In the genomic region with DNA sequence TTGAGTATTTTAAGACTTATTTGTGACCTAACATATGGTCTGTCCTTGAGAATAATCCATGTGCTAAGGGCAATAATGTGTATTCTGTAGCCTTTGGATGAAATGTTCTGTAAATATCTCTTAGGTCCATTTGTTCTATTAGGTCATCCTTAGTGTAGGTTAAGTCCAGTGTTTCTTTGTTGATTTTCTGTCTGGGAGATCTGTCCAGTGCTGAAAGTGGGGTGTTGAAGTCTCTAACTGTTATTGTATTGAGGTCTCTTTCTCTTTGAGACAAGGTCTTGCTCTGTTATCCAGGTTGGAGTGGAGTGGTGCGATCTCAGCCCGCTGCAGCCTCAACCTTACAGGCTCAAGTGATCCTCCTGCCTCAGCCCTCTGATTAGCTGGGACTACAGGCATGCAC, we compare ENCODE assay signal across 18 cellular contexts.
DNase-seq lines count a peak whose midpoint lies in the region; ATAC-seq, FAIRE-seq and TF ChIP-seq lines count a peak whose summit lies in the region.
"Had no signal": no experiment of that assay in that cellular context is flagged by ENCODE, and none has a peak within 500 bp of the region (broad histone marks: within the 10 kb centered on the region; RNA-seq: fewer than 3 reads in every experiment).

No MANE protein-coding gene starts in this region.

- in situ Hi-C loops in GM12878 (cut with MboI): no loop called here

- no peaks in the 10 kb centered on the region for H4K20me1 ChIP-seq in HCT116 (ENCODE audit: insufficient read depth)
- no peaks in the 10 kb centered on the region for H4K20me1 ChIP-seq in GM12878 (ENCODE audit: control insufficient read depth, insufficient read depth)
- H4K20me1 ChIP-seq: BLaER1 had no signal

- no peak for ATAC-seq in HCT116
- ATAC-seq in GM12878: no peak
- ATAC-seq in activated T-helper 17 cell treated with anti-CD3 and anti-CD28 coated beads, Interleukin-2, amount 50 U/mL, for 72 hours (replicated peaks): no peak

- no peak overlapping the region for H3K27ac ChIP-seq in HCT116 (ENCODE audit: low read depth, low read length)
- no peak overlapping the region for H3K27ac ChIP-seq in GM12878 (ENCODE audit: control insufficient read depth, insufficient read depth)
- H3K27ac ChIP-seq: BLaER1, KMS-11 had no signal

- 92% methylated on average over 2 of the region's 2 CpGs for WGBS in GM12878 (ENCODE audit: insufficient coverage, insufficient replicate concordance, low lambda C conversion rate, missing lambda C conversion rate)

- SMC1A ChIA-PET in GM12878 (lab: Charles Lee; ENCODE audit: uncharacterized antibody, unreplicated experiment): no interaction called here

- H2AFZ ChIP-seq in HCT116 (ENCODE audit: low read depth, low read length, poor library complexity, severe bottlenecking) (no peak overlapping the region), GM12878 (ENCODE audit: control insufficient read depth, low read depth, low read length) (no peak overlapping the region)

- CTCF ChIA-PET in HCT116 (lab: Charles Lee): no interaction called here
- CTCF ChIA-PET in GM12878 (lab: Yijun Ruan, JAX): no interaction called here

- DNase-seq in AG10803 (ENCODE audit: low read depth) (peak; percentile 17), HCT116 (ENCODE audit: low read depth, low spot score) (no peak), GM12878 (ENCODE audit: low read depth, low spot score) (no peak), cerebellar cortex (ENCODE audit: low spot score) (no peak), COLO668 (lab: John Stamatoyannopoulos, UW; ENCODE audit: unreplicated experiment) (no peak)
- DNase-seq: Calu3; CD4-positive, alpha-beta memory T cell; DMS79 treated with DMSO at 0.1 percent for 48 hours; GF-D8; HFFc6 had no signal

- H3K9me2 ChIP-seq in HCT116 (ENCODE audit: insufficient read depth): no peaks in the 10 kb centered on the region

- H3K4me1 ChIP-seq in HCT116 (ENCODE audit: control insufficient read depth in 1 of 2, insufficient read depth in 2 of 2, low read length in 2 of 2): no peaks in the 10 kb centered on the region
- no peaks in the 10 kb centered on the region for H3K4me1 ChIP-seq in GM12878 (ENCODE audit: control insufficient read depth, insufficient read depth, low read length)

- peaks cover 14% of the 10 kb centered on the region for H3K9me3 Mint-ChIP-seq in activated T-helper 17 cell treated with anti-CD3 and anti-CD28 coated beads, Interleukin-2, amount 50 U/mL, for 72 hours
- H3K9me3 Mint-ChIP-seq: HFFc6 had no signal

- no peaks in the 10 kb centered on the region for H3K36me3 ChIP-seq in HCT116 (ENCODE audit: control insufficient read depth in 1 of 2, insufficient read depth in 2 of 2, low read length in 2 of 2)
- H3K36me3 ChIP-seq in GM12878 (ENCODE audit: control insufficient read depth in 2 of 2, insufficient read depth in 2 of 2, low read length in 1 of 2): no peaks in the 10 kb centered on the region
- H3K36me3 ChIP-seq: BLaER1, HAP-1 had no signal

- H3K4me1 Mint-ChIP-seq in activated T-helper 17 cell treated with anti-CD3 and anti-CD28 coated beads, Interleukin-2, amount 50 U/mL, for 72 hours: no peaks in the 10 kb centered on the region
- H3K4me1 Mint-ChIP-seq: CD14-positive monocyte; CD4-positive, alpha-beta memory T cell; IgD-negative memory B cell had no signal

- peaks cover 31% of the 10 kb centered on the region for H3K27me3 Mint-ChIP-seq in activated T-helper 17 cell treated with anti-CD3 and anti-CD28 coated beads, Interleukin-2, amount 50 U/mL, for 72 hours

- TF ChIP-seq CTCF in AG10803 (conservative IDR thresholded peaks at IDR 0.05; ENCODE audit: low read length) (no peak), HCT116 (IDR thresholded peaks at IDR 0.05 in 2 of 3, conservative IDR thresholded peaks at IDR 0.05 in 1 of 3; ENCODE audit: borderline replicate concordance in 1 of 3, insufficient read depth in 1 of 3, low read depth in 2 of 3, low read length in 2 of 3) (no peak), GM12878 (IDR thresholded peaks at IDR 0.05 in 2 of 3, conservative IDR thresholded peaks at IDR 0.05 in 1 of 3; ENCODE audit: control insufficient read depth in 2 of 3, extremely low read depth in 1 of 3, insufficient read depth in 1 of 3, low read depth in 3 of 3, low read length in 3 of 3) (no peak)

- no peaks in the 10 kb centered on the region for H3K79me2 ChIP-seq in HCT116 (ENCODE audit: insufficient read depth, low read length)
- no peaks in the 10 kb centered on the region for H3K79me2 ChIP-seq in GM12878 (ENCODE audit: control insufficient read depth, insufficient read depth, low read length)

- H3K9ac ChIP-seq in HCT116 (ENCODE audit: low read length): no peak overlapping the region
- H3K9ac ChIP-seq in GM12878 (ENCODE audit: control insufficient read depth, insufficient read depth, low read length): no peak overlapping the region
- H3K9ac ChIP-seq: BLaER1, KMS-11 had no signal

- no peak overlapping the region for H3K27ac Mint-ChIP-seq in activated T-helper 17 cell treated with anti-CD3 and anti-CD28 coated beads, Interleukin-2, amount 50 U/mL, for 72 hours
- H3K27ac Mint-ChIP-seq: CD14-positive monocyte; CD4-positive, alpha-beta memory T cell; HFFc6; IgD-negative memory B cell had no signal

- TF ChIP-seq EP300 in GM12878 (IDR thresholded peaks at IDR 0.05; ENCODE audit: borderline replicate concordance in 1 of 2, control insufficient read depth in 1 of 2, low read depth in 2 of 2, low read length in 2 of 2): no peak

- RAD21 ChIA-PET in HCT116 (lab: Charles Lee; ENCODE audit: low non-redundant PET in 1 of 2, low total read pairs in 2 of 2, uncharacterized antibody in 2 of 2, unreplicated experiment in 2 of 2) (no interaction called here), GM12878 (lab: Charles Lee; ENCODE audit: unreplicated experiment) (no interaction called here)

- BruUV-seq in HCT116 (replicated peaks; lab: Mats Ljungman, UMichigan) (no TSS peak), GM12878 (replicated peaks; lab: Mats Ljungman, UMichigan) (no TSS peak)

- POLR2A ChIA-PET in HCT116 (lab: Charles Lee): no interaction called here
- POLR2A ChIA-PET in GM12878 (lab: Charles Lee): no interaction called here

- no peaks in the 10 kb centered on the region for H3K27me3 ChIP-seq in HCT116 (ENCODE audit: insufficient read depth, low read length)
- H3K27me3 ChIP-seq in GM12878 (replicated peaks in 1 of 2; ENCODE audit: control insufficient read depth in 2 of 2, insufficient read depth in 2 of 2, low read length in 1 of 2): peaks cover 0 to 2% of the 10 kb centered on the region in 2 experiments; a peak in 1 of 4 replicates
- H3K27me3 ChIP-seq: BLaER1 had no signal

- H3K4me3 ChIP-seq in AG10803 (ENCODE audit: low read length): no peak overlapping the region
- H3K4me3 ChIP-seq in HCT116 (replicated peaks in 1 of 2; ENCODE audit: low read depth in 1 of 2, low read length in 2 of 2): no peak overlapping the region
- no peak overlapping the region for H3K4me3 ChIP-seq in GM12878
- H3K4me3 ChIP-seq: BLaER1, HAP-1 had no signal

- no peak overlapping the region for H3K4me2 ChIP-seq in HCT116 (ENCODE audit: low read length)
- H3K4me2 ChIP-seq in GM12878 (ENCODE audit: control insufficient read depth, insufficient read depth): no peak overlapping the region
- H3K4me2 ChIP-seq: BLaER1, KMS-11 had no signal

- no peaks in the 10 kb centered on the region for H3K36me3 Mint-ChIP-seq in activated T-helper 17 cell treated with anti-CD3 and anti-CD28 coated beads, Interleukin-2, amount 50 U/mL, for 72 hours (ENCODE audit: low read depth)
- H3K36me3 Mint-ChIP-seq: CD14-positive monocyte had no signal

- no peak overlapping the region for H3K4me3 Mint-ChIP-seq in activated T-helper 17 cell treated with anti-CD3 and anti-CD28 coated beads, Interleukin-2, amount 50 U/mL, for 72 hours
- H3K4me3 Mint-ChIP-seq: CD14-positive monocyte; CD4-positive, alpha-beta memory T cell; HFFc6 had no signal

- H3K9me3 ChIP-seq in HCT116 (ENCODE audit: control insufficient read depth in 1 of 2, insufficient read depth in 1 of 2, low read depth in 1 of 2, low read length in 2 of 2) (no peaks in the 10 kb centered on the region), GM12878 (replicated peaks; ENCODE audit: control insufficient read depth, insufficient read depth, low read length) (no peaks in the 10 kb centered on the region)
- H3K9me3 ChIP-seq: HAP-1 had no signal

- intact Hi-C loops in HCT116 (cut with micrococcal nuclease) (no loop called here), GM12878 (cut with micrococcal nuclease; ENCODE audit: unreplicated experiment) (no loop called here)

- no peak for TF ChIP-seq RAD21 in HCT116 (IDR thresholded peaks at IDR 0.05; ENCODE audit: low read depth)
- no peak for TF ChIP-seq RAD21 in GM12878 (IDR thresholded peaks at IDR 0.05; ENCODE audit: insufficient read depth, low read depth, low read length)

- FAIRE-seq in GM12878 (lab: Jason Lieb, UNC): no peak
- FAIRE-seq: A204.1, HTR-8/SVneo had no signal

- no peak for TF ChIP-seq POLR2A in HCT116 (IDR thresholded peaks at IDR 0.05; ENCODE audit: borderline replicate concordance, extremely low read depth, insufficient read depth, insufficient read length)
- TF ChIP-seq POLR2A in GM12878 (IDR thresholded peaks at IDR 0.05; ENCODE audit: low read depth, low read length): no peak

TF ChIP-seq in HCT116, 20 proteins besides CTCF, POLR2A, EP300 and RAD21 (continues in another document):
- TF ChIP-seq, protein P1, sequence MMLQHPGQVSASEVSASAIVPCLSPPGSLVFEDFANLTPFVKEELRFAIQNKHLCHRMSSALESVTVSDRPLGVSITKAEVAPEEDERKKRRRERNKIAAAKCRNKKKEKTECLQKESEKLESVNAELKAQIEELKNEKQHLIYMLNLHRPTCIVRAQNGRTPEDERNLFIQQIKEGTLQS (IDR thresholded peaks at IDR 0.05): no peak

TF ChIP-seq in GM12878, 131 proteins besides CTCF, POLR2A, EP300 and RAD21 (continues in another document):
- TF ChIP-seq, protein P2, sequence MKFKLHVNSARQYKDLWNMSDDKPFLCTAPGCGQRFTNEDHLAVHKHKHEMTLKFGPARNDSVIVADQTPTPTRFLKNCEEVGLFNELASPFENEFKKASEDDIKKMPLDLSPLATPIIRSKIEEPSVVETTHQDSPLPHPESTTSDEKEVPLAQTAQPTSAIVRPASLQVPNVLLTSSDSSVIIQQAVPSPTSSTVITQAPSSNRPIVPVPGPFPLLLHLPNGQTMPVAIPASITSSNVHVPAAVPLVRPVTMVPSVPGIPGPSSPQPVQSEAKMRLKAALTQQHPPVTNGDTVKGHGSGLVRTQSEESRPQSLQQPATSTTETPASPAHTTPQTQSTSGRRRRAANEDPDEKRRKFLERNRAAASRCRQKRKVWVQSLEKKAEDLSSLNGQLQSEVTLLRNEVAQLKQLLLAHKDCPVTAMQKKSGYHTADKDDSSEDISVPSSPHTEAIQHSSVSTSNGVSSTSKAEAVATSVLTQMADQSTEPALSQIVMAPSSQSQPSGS (IDR thresholded peaks at IDR 0.05; ENCODE audit: low read length): no peak
